15 cellular contexts compared by ENCODE assay signal in the genomic region with DNA sequence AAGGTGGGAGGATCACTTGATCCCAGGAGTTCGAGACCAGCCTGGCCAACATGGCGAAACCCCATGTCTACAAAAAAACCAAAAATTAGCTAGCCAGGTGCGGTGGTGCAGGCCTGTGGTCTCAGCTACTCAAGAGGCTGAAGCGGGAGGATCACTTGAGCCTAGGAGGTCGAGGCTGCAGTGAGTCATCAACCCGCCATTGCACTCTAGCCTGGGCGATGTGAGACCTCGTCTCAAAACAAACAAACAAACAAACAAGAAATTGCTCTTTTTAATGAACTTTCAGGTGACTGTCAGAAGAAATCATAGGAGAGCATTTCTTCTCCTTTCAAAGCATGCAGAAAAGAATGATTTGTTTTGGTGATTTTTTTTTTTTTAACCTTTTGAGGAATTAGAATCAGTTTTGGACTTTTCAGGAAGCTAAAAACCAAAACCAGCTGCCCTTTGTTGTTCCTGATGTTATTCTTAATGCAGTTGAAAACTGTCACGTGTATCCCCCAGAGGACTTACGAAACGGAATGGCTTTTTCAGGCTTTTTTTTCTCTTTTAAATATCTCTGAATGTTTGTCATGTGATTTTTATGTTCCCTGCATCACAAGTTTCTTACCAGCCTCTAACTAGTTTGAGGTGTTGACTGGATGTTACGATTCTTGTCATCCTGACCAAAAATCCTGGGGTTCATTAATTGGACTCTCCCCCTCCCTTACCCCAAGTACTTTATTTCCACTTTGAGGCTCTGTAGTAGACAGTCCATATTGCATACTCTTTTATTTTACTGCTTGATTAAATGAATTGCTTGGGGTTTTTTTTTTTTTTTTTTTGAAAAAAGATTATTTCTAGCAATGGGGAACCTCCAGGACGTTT. TPM values are rescaled to one million over a fixed set of nuclear protein-coding genes. Genes with fewer than 3 reads are reported as not detected.
DNase-seq lines count a peak whose midpoint lies in the region; ATAC-seq and TF ChIP-seq lines count a peak whose summit lies in the region.
"Had no signal": no experiment of that assay in that cellular context is flagged by ENCODE, and none has a peak within 500 bp of the region (broad histone marks: within the 10 kb centered on the region; RNA-seq: fewer than 3 reads in every experiment).

No MANE protein-coding gene starts in this region.

- H3K27ac Mint-ChIP-seq in dendritic cell treated with granulocyte-macrophage colony-stimulating factor and Interleukin-4, amounts not matched to agents 40 ng/mL and 50 ng/mL, for 4 days: peak overlapping the region; percentile 88
- peak overlapping the region; percentile 79 for H3K27ac Mint-ChIP-seq in memory B cell

- no peak for DNase-seq in Right ventricle myocardium inferior (ENCODE audit: missing footprints)
- no peak for DNase-seq in cardiac septum (ENCODE audit: low spot score)
- no peak for DNase-seq in memory B cell (ENCODE audit: low spot score in 2 of 2)
- no peak for DNase-seq in vagina (ENCODE audit: extremely low spot score in 2 of 2)
- DNase-seq: activated CD8-positive, alpha-beta memory T cell treated with anti-CD3 and anti-CD28 coated beads for 24 hours; AML-193; HCEC 1CT; NCI-H510A treated with DMSO at 0.1 percent for 48 hours had no signal

- intact Hi-C loops in Right ventricle myocardium inferior (cut with DNase I) (no loop called here), cardiac septum (cut with DNase I) (no loop called here), vagina (cut with DNase I) (no loop called here)
- intact Hi-C loops in dendritic cell treated with granulocyte-macrophage colony-stimulating factor and Interleukin-4, amounts not matched to agents 40 ng/mL and 50 ng/mL, for 4 days (cut with micrococcal nuclease): loop anchor here (2.0 kb wide), 1 partner anchor 52 kb away; no protein-coding TSS in a partner anchor

- peak overlapping the region; percentile 75 for H3K27ac ChIP-seq in vagina
- H3K27ac ChIP-seq: parathyroid adenoma had no signal

- no peaks in the 10 kb centered on the region for H3K27me3 Mint-ChIP-seq in dendritic cell treated with granulocyte-macrophage colony-stimulating factor and Interleukin-4, amounts not matched to agents 40 ng/mL and 50 ng/mL, for 4 days
- H3K27me3 Mint-ChIP-seq in memory B cell: no peaks in the 10 kb centered on the region

- ATAC-seq in Right ventricle myocardium inferior (peak; percentile 48), memory B cell (ENCODE audit: low read depth) (peak; percentile 53), HG03378 (IDR thresholded peaks at IDR 0.05; ENCODE audit: unreplicated experiment) (no peak), GM21381 (IDR thresholded peaks at IDR 0.05; ENCODE audit: unreplicated experiment) (no peak), HG02610 (IDR thresholded peaks at IDR 0.05; ENCODE audit: unreplicated experiment) (no peak)

- H3K4me3 ChIP-seq in vagina: no peak overlapping the region
- H3K4me3 ChIP-seq: ascending aorta had no signal

- H3K4me1 Mint-ChIP-seq in dendritic cell treated with granulocyte-macrophage colony-stimulating factor and Interleukin-4, amounts not matched to agents 40 ng/mL and 50 ng/mL, for 4 days (ENCODE audit: low read depth): peaks cover 33% of the 10 kb centered on the region
- peaks cover 23% of the 10 kb centered on the region for H3K4me1 Mint-ChIP-seq in memory B cell

- H3K9me3 ChIP-seq in vagina: no peaks in the 10 kb centered on the region
- H3K9me3 ChIP-seq: ascending aorta had no signal

- H3K4me3 Mint-ChIP-seq in dendritic cell treated with granulocyte-macrophage colony-stimulating factor and Interleukin-4, amounts not matched to agents 40 ng/mL and 50 ng/mL, for 4 days: peak overlapping the region; percentile 60
- H3K4me3 Mint-ChIP-seq in memory B cell: peak overlapping the region; percentile 71

- H3K36me3 ChIP-seq in vagina: no peaks in the 10 kb centered on the region
- H3K36me3 ChIP-seq: ascending aorta had no signal

- H3K9me3 Mint-ChIP-seq in dendritic cell treated with granulocyte-macrophage colony-stimulating factor and Interleukin-4, amounts not matched to agents 40 ng/mL and 50 ng/mL, for 4 days: no peaks in the 10 kb centered on the region
- H3K9me3 Mint-ChIP-seq in memory B cell: no peaks in the 10 kb centered on the region

- no peaks in the 10 kb centered on the region for H3K27me3 ChIP-seq in vagina
- H3K27me3 ChIP-seq: ascending aorta had no signal

- no peak for TF ChIP-seq POLR2A in vagina (IDR thresholded peaks at IDR 0.05)

- no peak for TF ChIP-seq CTCF in vagina (IDR thresholded peaks at IDR 0.05)

- H3K36me3 Mint-ChIP-seq in dendritic cell treated with granulocyte-macrophage colony-stimulating factor and Interleukin-4, amounts not matched to agents 40 ng/mL and 50 ng/mL, for 4 days (ENCODE audit: low read depth): peaks cover 67% of the 10 kb centered on the region
- peaks cover 16% of the 10 kb centered on the region for H3K36me3 Mint-ChIP-seq in memory B cell

- H3K4me1 ChIP-seq in vagina: peaks cover 13% of the 10 kb centered on the region
- H3K4me1 ChIP-seq: parathyroid adenoma had no signal

RNA-seq across cellular contexts. Expression of gene SNX29, which starts 34.1 kb away (rescaled TPM):
- total RNA-seq in Right ventricle myocardium inferior (11.4 TPM), cardiac septum (13.3 TPM), vagina (28.7 TPM)

RNA-seq across cellular contexts. Expression of gene TNFRSF17, which starts 45.6 kb away (rescaled TPM):
- not detected for total RNA-seq in Right ventricle myocardium inferior
- not detected for total RNA-seq in cardiac septum
- not detected for total RNA-seq in vagina
- total RNA-seq: ascending aorta, kidney epithelial cell had no signal

Comparison
In these comparisons a context has a peak if more than half of its experiments do, and no peak if none do; other contexts are left out.
1. ATAC-seq: peak in Right ventricle myocardium inferior (single experiment) and memory B cell (single experiment); none in HG03378 (single experiment), GM21381 (single experiment) and HG02610 (single experiment).